Comparison of ENCODE assay signal across 8 cellular contexts in the genomic region with DNA sequence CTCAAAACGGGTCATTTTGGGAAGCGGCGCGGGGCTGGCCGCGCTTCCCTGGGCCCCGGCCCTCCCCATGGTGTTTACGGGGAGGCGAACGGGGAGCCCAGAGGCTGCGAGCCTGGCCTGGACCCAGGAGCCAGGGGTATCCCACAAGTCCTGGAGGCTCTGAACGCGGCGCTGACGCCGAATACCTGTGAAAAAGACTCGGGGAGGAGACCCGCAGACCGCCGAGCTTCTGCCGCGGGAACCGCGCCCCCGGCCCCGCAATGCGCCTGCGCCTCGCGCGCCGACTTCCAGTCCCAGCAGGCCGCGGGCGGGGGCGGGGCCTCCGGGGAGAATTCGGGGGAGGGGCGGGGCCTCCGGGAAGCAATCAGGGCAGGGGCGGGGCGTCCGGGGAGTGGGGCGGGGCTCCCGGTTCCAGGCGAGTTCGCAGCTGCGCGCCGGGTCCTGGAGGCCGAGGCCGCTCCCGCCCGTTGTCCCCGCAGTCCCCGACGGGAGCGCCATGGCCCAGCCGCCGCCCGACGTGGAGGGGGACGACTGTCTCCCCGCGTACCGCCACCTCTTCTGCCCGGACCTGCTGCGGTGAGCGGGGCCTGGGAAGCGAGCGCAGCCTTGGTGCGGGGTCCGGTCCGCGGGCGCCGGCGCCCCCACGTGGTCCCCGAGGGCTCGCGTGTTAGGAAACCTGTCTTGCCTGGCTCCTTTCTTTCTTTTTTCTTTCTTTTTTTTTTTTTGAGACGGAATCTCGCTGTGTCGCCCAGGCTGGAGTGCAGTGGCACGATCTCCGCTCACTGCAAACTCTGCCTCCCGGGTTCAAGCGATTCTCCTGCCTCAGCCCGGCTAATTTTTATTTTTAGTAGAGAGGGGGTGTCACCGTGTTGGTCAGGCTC. TPM values are rescaled to one million over a fixed set of nuclear protein-coding genes. Genes with fewer than 3 reads are reported as not detected.
DNase-seq lines count a peak whose midpoint lies in the region; ATAC-seq and TF ChIP-seq lines count a peak whose summit lies in the region.

A gene with protein sequence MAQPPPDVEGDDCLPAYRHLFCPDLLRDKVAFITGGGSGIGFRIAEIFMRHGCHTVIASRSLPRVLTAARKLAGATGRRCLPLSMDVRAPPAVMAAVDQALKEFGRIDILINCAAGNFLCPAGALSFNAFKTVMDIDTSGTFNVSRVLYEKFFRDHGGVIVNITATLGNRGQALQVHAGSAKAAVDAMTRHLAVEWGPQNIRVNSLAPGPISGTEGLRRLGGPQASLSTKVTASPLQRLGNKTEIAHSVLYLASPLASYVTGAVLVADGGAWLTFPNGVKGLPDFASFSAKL (plus strand): TSS at position 418 of the 881 bp plus-strand sequence. CDS start 79 bp downstream, at position 497.

- H3K27ac ChIP-seq in GM23248, result peak within 1 kb of the TSS; percentile 68
- H3K27ac ChIP-seq in SK-N-SH (ENCODE audit: low read depth in 2 of 2, low read length in 1 of 2), result peak within 1 kb of the TSS; percentile 63 to 85
- H3K27ac ChIP-seq in testis, result peak within 1 kb of the TSS; percentile 90 to 91

- peaks cover 4% of the 10 kb centered on the region; the same call in 1 of the 2 replicates for H3K4me1 ChIP-seq in GM23248 (ENCODE audit: insufficient read depth)
- H3K4me1 ChIP-seq in SK-N-SH (ENCODE audit: control insufficient read depth in 1 of 2, insufficient read depth in 2 of 2, low read depth in 1 of 2, low read length in 1 of 2), result peaks cover 0 to 16% of the 10 kb centered on the region in 2 experiments; a peak in 1 of 4 replicates
- H3K4me1 ChIP-seq in testis, result peaks cover 14% of the 10 kb centered on the region

- peak within 1 kb of the TSS; percentile 69 for H2AFZ ChIP-seq in GM23248
- H2AFZ ChIP-seq in SK-N-SH (ENCODE audit: low read depth), result peak within 1 kb of the TSS; percentile 58; the same call in 1 of the 2 replicates

- TF ChIP-seq EP300 in SK-N-SH (IDR thresholded peaks at IDR 0.05; ENCODE audit: borderline replicate concordance in 1 of 2, low read depth in 1 of 2, low read length in 1 of 2), result no peak

- intact Hi-C loops in testis (cut with DNase I; ENCODE audit: low total_unique reads), result no loop called here

- peak within 1 kb of the TSS; percentile 90 for H3K4me2 ChIP-seq in GM23248 (ENCODE audit: unreplicated experiment)
- H3K4me2 ChIP-seq in SK-N-SH, result peak within 1 kb of the TSS; percentile 89

- CTCF ChIA-PET in SK-N-SH (lab: Yijun Ruan, JAX), result interaction anchor here (0.5 to 2.8 kb wide), 4 partner anchors 10 to 302 kb away, joined by 3 to 15 read pairs (median 5); a partner anchor contains a TSS

- H3K4me3 ChIP-seq in GM23248 (peak within 1 kb of the TSS; percentile 84), SK-N-SH (ENCODE audit: low read depth in 2 of 2, low read length in 1 of 2) (peak within 1 kb of the TSS; percentile 74 to 79), testis (peak within 1 kb of the TSS; percentile 84 to 93)

- peak; percentile 89 for ATAC-seq in activated naive CD4-positive, alpha-beta T cell treated with anti-CD3 and anti-CD28 coated beads, Interleukin-2, amount 50 U/mL, for 72 hours

- TF ChIP-seq POLR2A in testis (IDR thresholded peaks at IDR 0.05), result peak; percentile 81

- H4K20me1 ChIP-seq in GM23248 (ENCODE audit: insufficient read depth) (no peaks in the 10 kb centered on the region), SK-N-SH (ENCODE audit: insufficient read depth) (0 out of 2 replicates have a peak, but pooled peaks cover 10% of the 10 kb centered on the region)

- in situ Hi-C loops in GM23248 (cut with MboI), result no loop called here

- 1% methylated on average over 27 to 60 of the region's 91 CpGs for WGBS in GM23248 (ENCODE audit: low coverage in 1 of 2, low lambda C conversion rate in 2 of 2, missing lambda C conversion rate in 2 of 2), 2 experiments
- 2% methylated on average over 33 of the region's 91 CpGs for WGBS in SK-N-SH (ENCODE audit: low lambda C conversion rate)
- WGBS in testis, 2 donors, result 0% methylated on average over 31 to 86 of the region's 91 CpGs

- no peaks in the 10 kb centered on the region for H3K36me3 ChIP-seq in GM23248 (ENCODE audit: low read depth)
- H3K36me3 ChIP-seq in SK-N-SH (replicated peaks in 1 of 2; ENCODE audit: control insufficient read depth in 1 of 2, insufficient read depth in 2 of 2, low read length in 1 of 2), result peaks cover 0 to 17% of the 10 kb centered on the region in 2 experiments
- no peaks in the 10 kb centered on the region for H3K36me3 ChIP-seq in testis (ENCODE audit: low read depth, missing control alignments)

- peak within 1 kb of the TSS; percentile 91 for H3K9ac ChIP-seq in GM23248
- H3K9ac ChIP-seq in SK-N-SH, result peak within 1 kb of the TSS; percentile 81

- TF ChIP-seq RAD21 in SK-N-SH (IDR thresholded peaks at IDR 0.05; ENCODE audit: low read length), result peak; percentile 43

- peak within 1 kb of the TSS; percentile 83 for H3K4me3 Mint-ChIP-seq in osteocyte (ENCODE audit: unreplicated experiment)

- TF ChIP-seq CTCF in SK-N-SH (IDR thresholded peaks at IDR 0.05), result peak; percentile 68
- peak; percentile 54 for TF ChIP-seq CTCF in osteocyte (IDR thresholded peaks at IDR 0.05)
- peak in 2 of 3 experiments; percentile 38 to 40 for TF ChIP-seq CTCF in testis (IDR thresholded peaks at IDR 0.05)

- H3K9me3 Mint-ChIP-seq in activated naive CD4-positive, alpha-beta T cell treated with anti-CD3 and anti-CD28 coated beads, Interleukin-2, amount 50 U/mL, for 72 hours, result no peaks in the 10 kb centered on the region
- no peaks in the 10 kb centered on the region for H3K9me3 Mint-ChIP-seq in osteocyte (ENCODE audit: unreplicated experiment)

- H3K36me3 Mint-ChIP-seq in activated naive CD4-positive, alpha-beta T cell treated with anti-CD3 and anti-CD28 coated beads, Interleukin-2, amount 50 U/mL, for 72 hours, result no peaks in the 10 kb centered on the region
- H3K36me3 Mint-ChIP-seq in osteocyte (ENCODE audit: unreplicated experiment), result no peaks in the 10 kb centered on the region

- H3K27me3 ChIP-seq in GM23248 (replicated peaks; ENCODE audit: insufficient read depth) (no peaks in the 10 kb centered on the region), SK-N-SH (ENCODE audit: insufficient read depth) (no peaks in the 10 kb centered on the region), testis (no peaks in the 10 kb centered on the region)

- no peaks in the 10 kb centered on the region for H3K27me3 Mint-ChIP-seq in osteocyte (ENCODE audit: unreplicated experiment)

- H3K9me2 ChIP-seq in GM23248 (ENCODE audit: insufficient read depth) (no peaks in the 10 kb centered on the region), SK-N-SH (no peaks in the 10 kb centered on the region)

- H3K9me3 ChIP-seq in GM23248 (ENCODE audit: low read depth) (no peaks in the 10 kb centered on the region), SK-N-SH (no peaks in the 10 kb centered on the region), testis (no peaks in the 10 kb centered on the region)

- H3K4me1 Mint-ChIP-seq in osteocyte (ENCODE audit: unreplicated experiment), result peaks cover 24% of the 10 kb centered on the region

- DNase-seq in EL, result peak; percentile 89
- DNase-seq in GM23248, result peak; percentile 97
- DNase-seq in M059J (ENCODE audit: low read depth), result peak; percentile 84
- peak; percentile 99 for DNase-seq in SK-N-SH
- DNase-seq in activated naive CD4-positive, alpha-beta T cell treated with anti-CD3 and anti-CD28 coated beads, Interleukin-2, amount 50 U/mL, for 72 hours (ENCODE audit: low spot score in 2 of 2), result peak; percentile 95 to 97
- DNase-seq in glomerular visceral epithelial cell (ENCODE audit: extremely low spot score), result peak; percentile 93
- DNase-seq in osteocyte (ENCODE audit: extremely low spot score, unreplicated experiment), result peak; percentile 98
- DNase-seq in testis, result peak; percentile 97

- peaks cover 4% of the 10 kb centered on the region; the same call in 1 of the 2 replicates for H3F3A ChIP-seq in GM23248 (ENCODE audit: insufficient read depth)
- H3F3A ChIP-seq in SK-N-SH (replicated peaks; ENCODE audit: insufficient read depth), result peaks cover 40% of the 10 kb centered on the region

- POLR2A ChIA-PET in SK-N-SH (lab: Yijun Ruan, JAX), result interaction anchor here (1.0 kb wide), 1 partner anchor 219 kb away, joined by 3 read pairs; no protein-coding TSS in a partner anchor

- H3K79me2 ChIP-seq in GM23248 (ENCODE audit: insufficient read depth) (peaks cover 30% of the 10 kb centered on the region), SK-N-SH (ENCODE audit: insufficient read depth) (peaks cover 14% of the 10 kb centered on the region)

- H3K27ac Mint-ChIP-seq in activated naive CD4-positive, alpha-beta T cell treated with anti-CD3 and anti-CD28 coated beads, Interleukin-2, amount 50 U/mL, for 72 hours, result peak within 1 kb of the TSS; percentile 86 to 91
- peak within 1 kb of the TSS; percentile 92 for H3K27ac Mint-ChIP-seq in osteocyte (ENCODE audit: unreplicated experiment)

TF ChIP-seq in SK-N-SH, 30 proteins besides CTCF, POLR2A, EP300 and RAD21 (continues in another document):
- TF ChIP-seq RCOR1 (IDR thresholded peaks at IDR 0.05; ENCODE audit: low read length) (0 out of 2 replicates have a peak, but pooled peaks have one; percentile 7), JUND (IDR thresholded peaks at IDR 0.05) (no peak; the same call in 1 of the 2 replicates), MEF2A (IDR thresholded peaks at IDR 0.05; ENCODE audit: borderline replicate concordance, low read depth) (no peak), FOSL2 (IDR thresholded peaks at IDR 0.05; ENCODE audit: borderline replicate concordance, low read depth) (no peak), RXRA (IDR thresholded peaks at IDR 0.05; ENCODE audit: borderline replicate concordance, low read depth) (no peak)
- TF ChIP-seq, protein P1, sequence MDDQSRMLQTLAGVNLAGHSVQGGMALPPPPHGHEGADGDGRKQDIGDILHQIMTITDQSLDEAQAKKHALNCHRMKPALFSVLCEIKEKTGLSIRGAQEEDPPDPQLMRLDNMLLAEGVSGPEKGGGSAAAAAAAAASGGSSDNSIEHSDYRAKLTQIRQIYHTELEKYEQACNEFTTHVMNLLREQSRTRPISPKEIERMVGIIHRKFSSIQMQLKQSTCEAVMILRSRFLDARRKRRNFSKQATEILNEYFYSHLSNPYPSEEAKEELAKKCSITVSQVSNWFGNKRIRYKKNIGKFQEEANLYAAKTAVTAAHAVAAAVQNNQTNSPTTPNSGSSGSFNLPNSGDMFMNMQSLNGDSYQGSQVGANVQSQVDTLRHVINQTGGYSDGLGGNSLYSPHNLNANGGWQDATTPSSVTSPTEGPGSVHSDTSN (IDR thresholded peaks at IDR 0.05), result peak; percentile 16

RNA-seq across cellular contexts. Expression of the gene that starts here (rescaled TPM):
- 7.8 and 8.9 TPM in 2 replicates for total RNA-seq in GM23248 (2014; rRNA removed; shearing (Covaris generic))
- polyA plus RNA-seq in GM23248 (2016; fragmentation: Nextera tagmentation; extraction: Ambion mirVana) (25.2 and 26.1 TPM in 2 replicates), SK-N-SH (2012; rRNA removed) (53.0 and 56.6 TPM in 2 replicates), testis (ENCODE audit: insufficient read depth, low read depth, low replicate concordance) (33.2 TPM)
- total RNA-seq in M059J (2014; rRNA removed; shearing (Covaris generic)), result 2.2 and 6.6 TPM in 2 replicates
- 14.3 and 25.0 TPM in 2 replicates for polyA plus RNA-seq in SK-N-SH (2012; cell fraction: cytosol; rRNA removed)
- 214 and 256 TPM in 2 replicates for polyA plus RNA-seq in SK-N-SH (2012; cell fraction: nucleus; rRNA removed)
- total RNA-seq in activated naive CD4-positive, alpha-beta T cell treated with anti-CD3 and anti-CD28 coated beads, Interleukin-2, amount 50 U/mL, for 72 hours, result 10 to 100 TPM; 12.6 to 14.6 TPM
- total RNA-seq in osteocyte (23.4 and 23.9 TPM in 2 replicates), testis (10 to 100 TPM; 52.2 to 56.1 TPM)

Comparison
In these comparisons a context has a peak if more than half of its experiments do, and no peak if none do; other contexts are left out.
1. Peak in every context shown above with its lines: DNase-seq, ATAC-seq, H3K4me3 ChIP-seq and H3K27ac ChIP-seq.